Comparison of ENCODE assay signal across 26 cellular contexts in genomic region chr9:14546693-14547092, GRCh38.
"Had no signal": no experiment of that assay in that cellular context is flagged by ENCODE, and none has a peak within 500 bp of the region (broad histone marks: within the 10 kb centered on the region; RNA-seq: fewer than 3 reads in every experiment).

No MANE protein-coding gene starts in this region.

- H3K36me3 Mint-ChIP-seq: memory B cell; natural killer cell treated with Interleukin-12 subunit alpha and Interleukin-12 subunit beta and Interleukin-15 and Interleukin-18, amount 100 ng/mL, for 72 hours; stimulated activated memory B cell treated with anti-CD40 and anti-IgM and Interleukin-4, amounts not matched to agents 10 μg/mL and 1 μg/mL and 100 μg/mL, for 72 hours had no signal

- H3K9ac ChIP-seq: parathyroid adenoma had no signal

- H3K9me3 Mint-ChIP-seq: memory B cell; stimulated activated memory B cell treated with anti-CD40 and anti-IgM and Interleukin-4, amounts not matched to agents 10 μg/mL and 1 μg/mL and 100 μg/mL, for 72 hours had no signal

- H3K27ac Mint-ChIP-seq: memory B cell; natural killer cell treated with Interleukin-12 subunit alpha and Interleukin-12 subunit beta and Interleukin-15 and Interleukin-18, amount 100 ng/mL, for 72 hours; stimulated activated memory B cell treated with anti-CD40 and anti-IgM and Interleukin-4, amounts not matched to agents 10 μg/mL and 1 μg/mL and 100 μg/mL, for 72 hours had no signal

- H3K4me3 ChIP-seq: colonic mucosa, hepatocyte, left ventricle myocardium inferior, lower lobe of right lung, prostate gland, right lobe of liver, spleen, stomach, thoracic aorta, transverse colon had no signal

- H3K36me3 ChIP-seq: colonic mucosa, left ventricle myocardium inferior, lower lobe of right lung, prostate gland, right lobe of liver, spleen, stomach, thoracic aorta, transverse colon had no signal

- DNase-seq: colonic mucosa; dermis blood vessel endothelial cell; erythroblast; foreskin melanocyte; head of caudate nucleus; kidney; left cardiac atrium; left ventricle myocardium inferior; lower lobe of right lung; midbrain; retina; right lobe of liver; spleen; stimulated activated CD4-positive, alpha-beta T cell treated with anti-CD3 and anti-CD28 coated beads, Interleukin-15, amount 100 ng/mL, for 24 hours; stimulated activated CD4-positive, alpha-beta T cell treated with anti-CD3 and anti-CD28 coated beads, Interleukin-1b, Interleukin-23, amount 100 ng/mL, for 48 hours; stimulated activated CD4-positive, alpha-beta T cell treated with anti-CD3 and anti-CD28 coated beads, Interleukin-4, amount 100 ng/mL, for 24 hours; stomach; substantia nigra; transverse colon had no signal

- H3K4me1 ChIP-seq: colonic mucosa, left ventricle myocardium inferior, lower lobe of right lung, parathyroid adenoma, prostate gland, right lobe of liver, spleen, stomach, transverse colon had no signal

- H3K27ac ChIP-seq: colonic mucosa, hepatocyte, left ventricle myocardium inferior, lower lobe of right lung, parathyroid adenoma, prostate gland, right lobe of liver, spleen, stomach, thoracic aorta, transverse colon had no signal

- H3K9me3 ChIP-seq: colonic mucosa, left ventricle myocardium inferior, lower lobe of right lung, prostate gland, right lobe of liver, spleen, stomach, thoracic aorta, transverse colon had no signal

- H3K4me1 Mint-ChIP-seq: memory B cell; stimulated activated memory B cell treated with anti-CD40 and anti-IgM and Interleukin-4, amounts not matched to agents 10 μg/mL and 1 μg/mL and 100 μg/mL, for 72 hours had no signal

- H3K27me3 Mint-ChIP-seq: memory B cell; stimulated activated memory B cell treated with anti-CD40 and anti-IgM and Interleukin-4, amounts not matched to agents 10 μg/mL and 1 μg/mL and 100 μg/mL, for 72 hours had no signal

- ATAC-seq: left cardiac atrium; lower lobe of right lung; natural killer cell treated with Interleukin-12 subunit alpha and Interleukin-12 subunit beta and Interleukin-15 and Interleukin-18, amount 100 ng/mL, for 72 hours; right lobe of liver; stimulated activated memory B cell treated with anti-CD40 and anti-IgM and Interleukin-4, amounts not matched to agents 10 μg/mL and 1 μg/mL and 100 μg/mL, for 72 hours had no signal

- H3K4me3 Mint-ChIP-seq: memory B cell; natural killer cell treated with Interleukin-12 subunit alpha and Interleukin-12 subunit beta and Interleukin-15 and Interleukin-18, amount 100 ng/mL, for 72 hours; stimulated activated memory B cell treated with anti-CD40 and anti-IgM and Interleukin-4, amounts not matched to agents 10 μg/mL and 1 μg/mL and 100 μg/mL, for 72 hours had no signal

- H3K27me3 ChIP-seq: colonic mucosa, hepatocyte, right lobe of liver, spleen, stomach, transverse colon had no signal
